ENCODE assay signal across 6 cellular contexts in the genomic region with DNA sequence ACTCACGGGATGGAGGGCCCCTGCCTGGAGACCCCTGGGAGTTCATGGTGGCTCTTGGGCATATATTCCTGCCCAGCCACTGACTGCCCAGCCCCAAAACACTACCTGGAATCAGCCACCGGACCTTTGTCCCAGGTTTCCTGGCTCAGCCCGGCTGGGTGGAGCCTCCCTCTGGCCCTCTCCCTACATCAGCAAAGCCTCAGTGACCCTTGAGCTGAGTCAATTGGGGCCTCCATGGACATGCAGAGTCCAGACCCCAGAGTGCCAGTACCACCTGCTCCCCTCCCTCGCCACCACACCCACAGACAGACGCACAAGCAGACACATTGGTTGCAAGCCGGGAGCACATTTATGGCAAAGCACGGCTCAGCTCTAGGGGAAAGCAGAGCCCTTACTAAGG. TPM values are rescaled to one million over a fixed set of nuclear protein-coding genes. Genes with fewer than 3 reads are reported as not detected.
"Had no signal": no experiment of that assay in that cellular context is flagged by ENCODE, and none has a peak within 500 bp of the region (broad histone marks: within the 10 kb centered on the region; RNA-seq: fewer than 3 reads in every experiment).

No MANE protein-coding gene starts in this region.

RNA-seq across cellular contexts. Expression of gene RNU1-3, which starts 30.4 kb away (rescaled TPM):
- polyA plus RNA-seq: heart right ventricle, hepatocyte, right cardiac atrium, sigmoid colon, small intestine, spleen had no signal

RNA-seq across cellular contexts. Expression of gene RNU1-4, which starts 43.2 kb away (rescaled TPM):
- polyA plus RNA-seq: heart right ventricle, hepatocyte, right cardiac atrium, sigmoid colon, small intestine, spleen had no signal
